18 cellular contexts compared by ENCODE assay signal in genomic region chr2:12090072-12090471, GRCh38.
A peak's percentile ranks its signal among the peaks of the same experiment; 100 is the strongest.
DNase-seq lines count a peak whose midpoint lies in the region; ATAC-seq, FAIRE-seq and TF ChIP-seq lines count a peak whose summit lies in the region.
"Had no signal": no experiment of that assay in that cellular context is flagged by ENCODE, and none has a peak within 500 bp of the region (broad histone marks: within the 10 kb centered on the region; RNA-seq: fewer than 3 reads in every experiment).

No MANE protein-coding gene starts in this region.

- BruUV-seq in K562 (replicated peaks; lab: Mats Ljungman, UMichigan): no TSS peak

- no peak for TF ChIP-seq RAD21 in K562 (CRISPR knock-in tag; conservative IDR thresholded peaks at IDR 0.05 in 1 of 2, IDR thresholded peaks at IDR 0.05 in 1 of 2)

- no peaks in the 10 kb centered on the region for H3K9me1 ChIP-seq in K562 (ENCODE audit: control insufficient read depth, insufficient read depth, low read length)

- H3K27ac ChIP-seq in Karpas-422 (ENCODE audit: low read length) (peak overlapping the region; percentile 95), K562 (ENCODE audit: extremely low read depth, low read depth, low read length) (no peak overlapping the region), right lobe of liver (peak overlapping the region in 2 of 3 donors; percentile 26 to 29), aorta (ENCODE audit: low read depth in 1 of 2, low read length in 2 of 2) (no peak overlapping the region)
- H3K27ac ChIP-seq: BLaER1 treated with 17β-estradiol and CSF1 and Interleukin-3, amounts not matched to agents 10 nM and 100 nM had no signal

- H3K9ac ChIP-seq in Karpas-422 (ENCODE audit: low read length): peak overlapping the region; percentile 23; the same call in 1 of the 2 replicates
- no peak overlapping the region for H3K9ac ChIP-seq in K562 (ENCODE audit: insufficient read depth in 1 of 2, low read depth in 2 of 2, low read length in 2 of 2)
- H3K9ac ChIP-seq: BLaER1 treated with 17β-estradiol and CSF1 and Interleukin-3, amounts not matched to agents 10 nM and 100 nM had no signal

- H2AFZ ChIP-seq in Karpas-422 (ENCODE audit: low read length) (no peak overlapping the region; the same call in 1 of the 2 replicates), K562 (ENCODE audit: low read depth, low read length) (no peak overlapping the region)

- in situ Hi-C loops in K562 (cut with MboI): no loop called here

- DNase-seq in Karpas-422 (no peak), K562 (ENCODE audit: extremely low read depth in 1 of 4, low spot score in 3 of 4) (no peak), right lobe of liver (no peak), GDM1 (lab: John Stamatoyannopoulos, UW) (no peak), HEK293T (ENCODE audit: extremely low spot score) (no peak), DMS53 treated with DMSO at 0.1 percent for 48 hours (lab: John Stamatoyannopoulos, UW; ENCODE audit: unreplicated experiment) (no peak), aorta (no peak)
- DNase-seq: BE2C; CD4-positive, alpha-beta T cell; CD8-positive, alpha-beta memory T cell; DMS 273 treated with DMSO at 0.1 percent for 48 hours; DMS79 treated with DMSO at 0.1 percent for 48 hours; GOT3 had no signal

- H4K20me1 ChIP-seq in Karpas-422 (ENCODE audit: insufficient read depth, low read depth, low read length) (no peaks in the 10 kb centered on the region), K562 (replicated peaks; ENCODE audit: control insufficient read depth, insufficient read depth, low read length) (no peaks in the 10 kb centered on the region)
- H4K20me1 ChIP-seq: BLaER1 treated with 17β-estradiol and CSF1 and Interleukin-3, amounts not matched to agents 10 nM and 100 nM had no signal

- CTCF ChIA-PET in K562 (lab: Yijun Ruan, JAX; ENCODE audit: low intra/inter-chr PET ratio): no interaction called here
- CTCF ChIA-PET in HEK293T (lab: Yijun Ruan, JAX): interaction anchor here (0.5 kb wide), 1 partner anchor 842 kb away, joined by 3 read pairs; no protein-coding TSS in a partner anchor

- no peaks in the 10 kb centered on the region for H3K9me2 ChIP-seq in Karpas-422 (replicated peaks; ENCODE audit: insufficient read depth, low read length)

- H3K4me2 ChIP-seq in Karpas-422 (ENCODE audit: low read depth, low read length, poor library complexity, severe bottlenecking) (no peak overlapping the region), K562 (ENCODE audit: insufficient read depth, low read length) (no peak overlapping the region)
- H3K4me2 ChIP-seq: BLaER1 treated with 17β-estradiol and CSF1 and Interleukin-3, amounts not matched to agents 10 nM and 100 nM had no signal

- no peak for ATAC-seq in K562
- ATAC-seq in right lobe of liver: no peak
- ATAC-seq in aorta (ENCODE audit: low FRiP score): no peak

- H3K4me1 ChIP-seq in Karpas-422 (ENCODE audit: low read length): peaks cover 86% of the 10 kb centered on the region
- no peaks in the 10 kb centered on the region for H3K4me1 ChIP-seq in K562 (replicated peaks in 1 of 2; ENCODE audit: control insufficient read depth in 2 of 2, insufficient read depth in 2 of 2, low read length in 2 of 2)
- H3K4me1 ChIP-seq in right lobe of liver: peaks cover 0 to 4% (median 0%) of the 10 kb centered on the region in 4 donors
- no peaks in the 10 kb centered on the region for H3K4me1 ChIP-seq in aorta (ENCODE audit: control insufficient read depth in 1 of 2, insufficient read depth in 2 of 2, low read length in 2 of 2)
- H3K4me1 ChIP-seq: BE2C; BLaER1 treated with 17β-estradiol and CSF1 and Interleukin-3, amounts not matched to agents 10 nM and 100 nM; HAP-1 had no signal

- no peaks in the 10 kb centered on the region for H3K79me2 ChIP-seq in Karpas-422 (ENCODE audit: low read length)
- no peaks in the 10 kb centered on the region for H3K79me2 ChIP-seq in K562 (ENCODE audit: control insufficient read depth, insufficient read depth, low read length)

- H3K27me3 ChIP-seq in Karpas-422 (ENCODE audit: low read length) (no peaks in the 10 kb centered on the region), K562 (ENCODE audit: control insufficient read depth in 2 of 2, insufficient read depth in 2 of 2, low read length in 2 of 2) (no peaks in the 10 kb centered on the region), right lobe of liver (no peaks in the 10 kb centered on the region), aorta (ENCODE audit: control insufficient read depth in 1 of 2, insufficient read depth in 2 of 2, low read length in 1 of 2) (no peaks in the 10 kb centered on the region)
- H3K27me3 ChIP-seq: BE2C; BLaER1 treated with 17β-estradiol and CSF1 and Interleukin-3, amounts not matched to agents 10 nM and 100 nM had no signal

- POLR2A ChIA-PET in K562 (lab: Yijun Ruan, JAX) (interaction anchor here (0.6 to 0.7 kb wide), 2 partner anchors 134 to 220 kb away, joined by 3 to 5 read pairs; no protein-coding TSS in a partner anchor), HEK293T (lab: Yijun Ruan, JAX) (no interaction called here)

- TF ChIP-seq POLR2A in K562 (conservative IDR thresholded peaks at IDR 0.05) (no peak), right lobe of liver (IDR thresholded peaks at IDR 0.05) (no peak)

- WGBS in K562 (ENCODE audit: insufficient coverage, low coverage, missing lambda C conversion rate): 79% methylated on average over 3 of the region's 3 CpGs
- WGBS in right lobe of liver (ENCODE audit: insufficient coverage, low coverage, low lambda C conversion rate, missing lambda C conversion rate): 78% methylated on average over 2 of the region's 3 CpGs
- 96 to 98% methylated on average over 3 of the region's 3 CpGs for WGBS in aorta, 2 donors

- intact Hi-C loops in K562 (cut with micrococcal nuclease): no loop called here
- intact Hi-C loops in right lobe of liver (cut with DNase I): no loop called here
- intact Hi-C loops in aorta (cut with DNase I): no loop called here

- H3K36me3 ChIP-seq in Karpas-422 (ENCODE audit: insufficient read depth, low read length) (no peaks in the 10 kb centered on the region), K562 (ENCODE audit: control insufficient read depth, insufficient read depth, low read length) (no peaks in the 10 kb centered on the region), right lobe of liver (no peaks in the 10 kb centered on the region), aorta (ENCODE audit: control insufficient read depth in 1 of 2, insufficient read depth in 2 of 2, low read length in 1 of 2) (no peaks in the 10 kb centered on the region)
- H3K36me3 ChIP-seq: BE2C; BLaER1 treated with 17β-estradiol and CSF1 and Interleukin-3, amounts not matched to agents 10 nM and 100 nM; HAP-1 had no signal

- no peak for TF ChIP-seq CTCF in K562 (IDR thresholded peaks at IDR 0.05 in 2 of 3, conservative IDR thresholded peaks at IDR 0.05 in 1 of 3; ENCODE audit: insufficient read depth in 2 of 3, low read depth in 1 of 3, low read length in 3 of 3)
- no peak for TF ChIP-seq CTCF in right lobe of liver (IDR thresholded peaks at IDR 0.05)

- H3K9me3 ChIP-seq in Karpas-422 (ENCODE audit: low read length) (no peaks in the 10 kb centered on the region), K562 (replicated peaks; ENCODE audit: control insufficient read depth, insufficient read depth, low read depth, low read length) (no peaks in the 10 kb centered on the region), right lobe of liver (no peaks in the 10 kb centered on the region), aorta (ENCODE audit: control insufficient read depth, low read length) (no peaks in the 10 kb centered on the region)
- H3K9me3 ChIP-seq: BE2C, HAP-1 had no signal

- no peak for TF ChIP-seq EP300 in K562 (IDR thresholded peaks at IDR 0.05; ENCODE audit: low read length)

- FAIRE-seq in K562 (lab: Jason Lieb, UNC): peak; percentile 26
- FAIRE-seq: D721Med, GM12892, H54 had no signal

- H3K4me3 ChIP-seq in Karpas-422 (ENCODE audit: low read length) (no peak overlapping the region), K562 (no peak overlapping the region), right lobe of liver (no peak overlapping the region), aorta (ENCODE audit: low read length in 2 of 2) (no peak overlapping the region)
- H3K4me3 ChIP-seq: BLaER1 treated with 17β-estradiol and CSF1 and Interleukin-3, amounts not matched to agents 10 nM and 100 nM; HAP-1 had no signal

TF ChIP-seq in K562, 482 proteins besides CTCF, POLR2A, EP300 and RAD21 (continues in another document):
- peak; percentile 33; the same call in 1 of the 2 replicates for TF ChIP-seq MAFF (IDR thresholded peaks at IDR 0.05; ENCODE audit: low read length)
- no peak for TF ChIP-seq SREBF1 (IDR thresholded peaks at IDR 0.05; ENCODE audit: borderline replicate concordance, low read depth, low read length)
- TF ChIP-seq ZNF316 (IDR thresholded peaks at IDR 0.05): peak; percentile 88
- no peak for TF ChIP-seq TCF7 (IDR thresholded peaks at IDR 0.05; ENCODE audit: borderline replicate concordance)
- TF ChIP-seq C11orf30 (IDR thresholded peaks at IDR 0.05; ENCODE audit: low read depth): peak; percentile 32; the same call in 1 of the 2 replicates
- no peak for TF ChIP-seq JUN (IDR thresholded peaks at IDR 0.05; ENCODE audit: borderline replicate concordance, low read depth, low read length)
- TF ChIP-seq JUN (CRISPR knock-in tag; IDR thresholded peaks at IDR 0.05; ENCODE audit: borderline replicate concordance): no peak
- TF ChIP-seq MAFG (tag; conservative IDR thresholded peaks at IDR 0.05): peak; percentile 53; the same call in 1 of the 2 replicates

TF ChIP-seq in HEK293T, 16 proteins besides CTCF, POLR2A, EP300 and RAD21 (continues in another document):
- TF ChIP-seq SUZ12 (IDR thresholded peaks at IDR 0.05) (no peak), ZNF384 (IDR thresholded peaks at IDR 0.05) (no peak), SP1 (IDR thresholded peaks at IDR 0.05) (no peak), ELF4 (IDR thresholded peaks at IDR 0.05) (no peak), PKNOX1 (IDR thresholded peaks at IDR 0.05) (no peak), FOXK2 (IDR thresholded peaks at IDR 0.05) (no peak), FOXA1 (IDR thresholded peaks at IDR 0.05) (no peak), TARDBP (IDR thresholded peaks at IDR 0.05) (no peak), HDGF (IDR thresholded peaks at IDR 0.05; ENCODE audit: borderline replicate concordance) (no peak), NFRKB (IDR thresholded peaks at IDR 0.05) (no peak), CTBP1 (IDR thresholded peaks at IDR 0.05; ENCODE audit: borderline replicate concordance) (no peak), ARNT (IDR thresholded peaks at IDR 0.05) (no peak), L3MBTL2 (conservative IDR thresholded peaks at IDR 0.05) (no peak), BHLHE40 (IDR thresholded peaks at IDR 0.05; ENCODE audit: borderline replicate concordance) (no peak), FOXM1 (IDR thresholded peaks at IDR 0.05; ENCODE audit: borderline replicate concordance) (no peak)

Comparison
In these comparisons a context has a peak if more than half of its experiments do, and no peak if none do; other contexts are left out.
1. H3K27ac ChIP-seq: peak in Karpas-422 (single experiment) and right lobe of liver (2 of 3); none in K562 (single experiment) and aorta (0 of 2).